In genomic region chr2:149166958-149167810, GRCh38 we compare ENCODE assay signal across 8 cellular contexts.
DNase-seq lines count a peak whose midpoint lies in the region; ATAC-seq, FAIRE-seq and TF ChIP-seq lines count a peak whose summit lies in the region.

No MANE protein-coding gene starts in this region.

- no peak overlapping the region for H3K4me2 ChIP-seq in osteoblast (ENCODE audit: insufficient read depth, low read length)

- no peak overlapping the region for H3K27ac Mint-ChIP-seq in WTC11

- no peaks in the 10 kb centered on the region for H3K27me3 Mint-ChIP-seq in WTC11 (ENCODE audit: low read depth)

- FAIRE-seq in GM18507 (lab: Jason Lieb, UNC) (peak; percentile 15), frontal cortex (lab: Jason Lieb, UNC) (no peak)

- DNase-seq in GM18507 (ENCODE audit: extremely low spot score, insufficient read length, low read depth) (no peak), WTC11 (ENCODE audit: low spot score) (no peak), osteoblast (ENCODE audit: insufficient read length, low spot score, missing footprints) (peak; percentile 42), NCI-H2171 treated with DMSO at 0.1 percent for 48 hours (lab: John Stamatoyannopoulos, UW) (no peak), D341Med (ENCODE audit: low spot score) (no peak), frontal cortex (ENCODE audit: low spot score in 2 of 2) (no peak)
- DNase-seq in activated CD4-positive, CD25-positive, alpha-beta regulatory T cell (lab: John Stamatoyannopoulos, UW), result no peak

- POLR2A ChIA-PET in WTC11 (lab: Charles Lee), result no interaction called here

- H2AFZ ChIP-seq in osteoblast (ENCODE audit: low read length), result no peak overlapping the region

- TF ChIP-seq CTCF in WTC11 (IDR thresholded peaks at IDR 0.05) (no peak), osteoblast (IDR thresholded peaks at IDR 0.05; ENCODE audit: extremely low read depth, low read depth, low read length) (no peak)

- H3K4me1 Mint-ChIP-seq in WTC11, result peaks cover 26% of the 10 kb centered on the region

- H3K9me3 Mint-ChIP-seq in WTC11, result peaks cover 17% of the 10 kb centered on the region

- no peak overlapping the region for H3K27ac ChIP-seq in osteoblast (ENCODE audit: low read depth, low read length)

- CTCF ChIA-PET in WTC11 (lab: Charles Lee), result no interaction called here

- no peak overlapping the region for H3K4me3 ChIP-seq in osteoblast (ENCODE audit: insufficient read depth, low read length)

- no peaks in the 10 kb centered on the region for H3K36me3 Mint-ChIP-seq in WTC11

- H3K4me3 Mint-ChIP-seq in WTC11, result no peak overlapping the region

- no peaks in the 10 kb centered on the region for H3K79me2 ChIP-seq in osteoblast (ENCODE audit: insufficient read depth, low read length)

- H3K4me1 ChIP-seq in osteoblast (ENCODE audit: insufficient read depth, low read length), result no peaks in the 10 kb centered on the region

- no peaks in the 10 kb centered on the region for H4K20me1 ChIP-seq in osteoblast (ENCODE audit: insufficient read depth, low read length)

- H3K27me3 ChIP-seq in osteoblast (ENCODE audit: insufficient read depth, low read length), result no peaks in the 10 kb centered on the region

- H3K36me3 ChIP-seq in osteoblast (ENCODE audit: insufficient read depth, low read length), result no peaks in the 10 kb centered on the region

- ATAC-seq in HG03060 (IDR thresholded peaks at IDR 0.05; ENCODE audit: low read depth, unreplicated experiment) (peak; percentile 90), WTC11 (peak; percentile 44; the same call in 1 of the 2 replicates)

- H3K9me3 ChIP-seq in osteoblast (ENCODE audit: low read depth, low read length), result no peaks in the 10 kb centered on the region

TF ChIP-seq in WTC11, 78 proteins besides CTCF, POLR2A, EP300 and RAD21:
- TF ChIP-seq SMAD4 (CRISPR knock-in tag; IDR thresholded peaks at IDR 0.05), result no peak
- no peak for TF ChIP-seq AFF4 (CRISPR knock-in tag; IDR thresholded peaks at IDR 0.05; ENCODE audit: borderline replicate concordance)
- no peak for TF ChIP-seq MAX (CRISPR knock-in tag; IDR thresholded peaks at IDR 0.05)
- no peak for TF ChIP-seq GRHL2 (CRISPR knock-in tag; IDR thresholded peaks at IDR 0.05; ENCODE audit: insufficient replicate concordance, severe bottlenecking)
- no peak for TF ChIP-seq FOXJ3 (CRISPR knock-in tag; IDR thresholded peaks at IDR 0.05; ENCODE audit: borderline replicate concordance)
- TF ChIP-seq NR2C2 (CRISPR knock-in tag; IDR thresholded peaks at IDR 0.05), result no peak
- TF ChIP-seq E2F1 (CRISPR knock-in tag; IDR thresholded peaks at IDR 0.05), result no peak
- no peak for TF ChIP-seq CBFB (CRISPR knock-in tag; IDR thresholded peaks at IDR 0.05; ENCODE audit: low read depth)
- no peak for TF ChIP-seq PREB (CRISPR knock-in tag; IDR thresholded peaks at IDR 0.05; ENCODE audit: borderline replicate concordance)
- no peak for TF ChIP-seq ZMAT4 (CRISPR knock-in tag; IDR thresholded peaks at IDR 0.05)
- no peak for TF ChIP-seq ZBTB21 (CRISPR knock-in tag; IDR thresholded peaks at IDR 0.05; ENCODE audit: borderline replicate concordance)
